Comparison of ENCODE assay signal across 24 cellular contexts in the genomic region with DNA sequence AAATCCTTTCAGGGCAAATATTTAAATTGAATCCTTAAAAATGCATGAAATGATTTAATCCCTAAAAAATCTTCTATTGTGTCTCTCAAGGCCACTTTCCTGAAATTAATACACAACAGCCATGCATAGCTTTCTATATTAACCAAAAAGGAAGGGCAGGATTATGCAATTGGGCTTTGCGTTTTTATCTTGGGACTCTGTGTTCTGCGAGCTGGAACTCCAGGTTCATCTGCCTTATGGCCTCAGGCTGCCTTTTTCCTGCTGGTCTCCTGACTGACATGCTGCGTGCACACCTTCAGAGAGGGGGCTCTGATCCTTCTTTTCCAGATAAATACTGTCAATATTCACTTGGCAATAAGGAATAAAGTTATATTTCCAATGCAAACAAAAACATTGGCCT.
"Had no signal": no experiment of that assay in that cellular context is flagged by ENCODE, and none has a peak within 500 bp of the region (broad histone marks: within the 10 kb centered on the region; RNA-seq: fewer than 3 reads in every experiment).

No MANE protein-coding gene starts in this region.

- DNase-seq: activated CD4-positive, alpha-beta T cell treated with anti-CD3 and anti-CD28 coated beads for 1 hour; activated CD4-positive, alpha-beta T cell treated with anti-CD3 and anti-CD28 coated beads, Interleukin-2, amount 10 ng/mL, durations not matched to agents 7 days and 5 days; activated CD8-positive, alpha-beta T cell treated with anti-CD3 and anti-CD28 coated beads for 36 hours; activated T-cell treated with anti-CD3 and anti-CD28 coated beads, Interleukin-2, amount 50 U/mL, for 48 hours; aorta; body of pancreas; caudate nucleus; endodermal cell; heart right ventricle; left lung; mucosa of descending colon; posterior cingulate gyrus; right lobe of liver; stimulated activated CD4-positive, alpha-beta T cell treated with anti-CD3 and anti-CD28 coated beads, Interleukin-2, amount 100 ng/mL, for 48 hours; stimulated activated naive CD4-positive, alpha-beta T cell treated with Interleukin-2 at 50 U/mL for 16 hours; SW 1271; T-helper 9 cell; transverse colon had no signal

- H3K4me1 Mint-ChIP-seq: activated CD4-positive, alpha-beta T cell treated with anti-CD3 and anti-CD28 coated beads, Interleukin-2, amount 10 ng/mL, durations not matched to agents 7 days and 5 days; activated naive CD4-positive, alpha-beta T cell treated with anti-CD3 and anti-CD28 coated beads, Interleukin-2, amount 50 U/mL, for 24 hours; endodermal cell; nephron; WTC11 had no signal

- H3K27me3 Mint-ChIP-seq: activated CD4-positive, alpha-beta T cell treated with anti-CD3 and anti-CD28 coated beads, Interleukin-2, amount 10 ng/mL, durations not matched to agents 7 days and 5 days; activated CD8-positive, alpha-beta T cell treated with anti-CD3 and anti-CD28 coated beads for 36 hours; activated naive CD4-positive, alpha-beta T cell treated with anti-CD3 and anti-CD28 coated beads, Interleukin-2, amount 50 U/mL, for 24 hours had no signal

- H3K4me3 ChIP-seq: body of pancreas, esophagus muscularis mucosa, heart right ventricle, left lung, mucosa of descending colon, right lobe of liver, transverse colon had no signal

- H3K9me3 Mint-ChIP-seq: activated CD4-positive, alpha-beta T cell treated with anti-CD3 and anti-CD28 coated beads, Interleukin-2, amount 10 ng/mL, durations not matched to agents 7 days and 5 days; activated naive CD4-positive, alpha-beta T cell treated with anti-CD3 and anti-CD28 coated beads, Interleukin-2, amount 50 U/mL, for 24 hours; activated T-helper 2 cell treated with anti-CD3 and anti-CD28 coated beads, Interferon-gamma antibody, Interleukin-2, Interleukin-4, amounts not matched to agents 10 μg/mL and 5 μg/mL and 100 μg/mL, durations not matched to agents 14 hours and 24 hours and 36 hours; endodermal cell; T-helper 1 cell treated with Interleukin-12 subunit alpha and Interleukin-12 subunit beta and Interleukin-4 antibody, amounts not matched to agents 30 μg/mL and 1 μg/mL, for 36 hours; WTC11 had no signal

- H3K9me3 ChIP-seq: body of pancreas, esophagus muscularis mucosa, heart right ventricle, left lung, mucosa of descending colon, right lobe of liver, transverse colon had no signal

- H3K27ac ChIP-seq: body of pancreas, esophagus muscularis mucosa, heart right ventricle, left lung, right lobe of liver, transverse colon had no signal

- H3K36me3 ChIP-seq: esophagus muscularis mucosa, heart right ventricle, left lung, right lobe of liver, transverse colon had no signal

- H3K36me3 Mint-ChIP-seq: activated naive CD4-positive, alpha-beta T cell treated with anti-CD3 and anti-CD28 coated beads, Interleukin-2, amount 50 U/mL, for 24 hours; WTC11 had no signal

- H3K27ac Mint-ChIP-seq: activated CD4-positive, alpha-beta T cell treated with anti-CD3 and anti-CD28 coated beads, Interleukin-2, amount 10 ng/mL, durations not matched to agents 7 days and 5 days; activated CD8-positive, alpha-beta T cell treated with anti-CD3 and anti-CD28 coated beads for 36 hours; activated naive CD4-positive, alpha-beta T cell treated with anti-CD3 and anti-CD28 coated beads, Interleukin-2, amount 50 U/mL, for 24 hours; activated T-helper 2 cell treated with anti-CD3 and anti-CD28 coated beads, Interferon-gamma antibody, Interleukin-2, Interleukin-4, amounts not matched to agents 10 μg/mL and 5 μg/mL and 100 μg/mL, durations not matched to agents 14 hours and 24 hours and 36 hours; endodermal cell; nephron; T-helper 1 cell treated with Interleukin-12 subunit alpha and Interleukin-12 subunit beta and Interleukin-4 antibody, amounts not matched to agents 30 μg/mL and 1 μg/mL, for 36 hours; WTC11 had no signal

- H3K27me3 ChIP-seq: body of pancreas, esophagus muscularis mucosa, heart right ventricle, left lung, right lobe of liver, transverse colon had no signal

- ATAC-seq: activated CD8-positive, alpha-beta T cell treated with anti-CD3 and anti-CD28 coated beads for 36 hours; body of pancreas; left lung; mucosa of descending colon; right lobe of liver; WTC11 had no signal

- H3K4me3 Mint-ChIP-seq: activated CD4-positive, alpha-beta T cell treated with anti-CD3 and anti-CD28 coated beads, Interleukin-2, amount 10 ng/mL, durations not matched to agents 7 days and 5 days; activated CD8-positive, alpha-beta T cell treated with anti-CD3 and anti-CD28 coated beads for 36 hours; activated naive CD4-positive, alpha-beta T cell treated with anti-CD3 and anti-CD28 coated beads, Interleukin-2, amount 50 U/mL, for 24 hours; endodermal cell; nephron; T-helper 1 cell treated with Interleukin-12 subunit alpha and Interleukin-12 subunit beta and Interleukin-4 antibody, amounts not matched to agents 30 μg/mL and 1 μg/mL, for 36 hours; WTC11 had no signal

- H3K4me1 ChIP-seq: body of pancreas, esophagus muscularis mucosa, left lung, right lobe of liver, transverse colon had no signal
